Comparison of ENCODE assay signal across 7 cellular contexts in the genomic region with DNA sequence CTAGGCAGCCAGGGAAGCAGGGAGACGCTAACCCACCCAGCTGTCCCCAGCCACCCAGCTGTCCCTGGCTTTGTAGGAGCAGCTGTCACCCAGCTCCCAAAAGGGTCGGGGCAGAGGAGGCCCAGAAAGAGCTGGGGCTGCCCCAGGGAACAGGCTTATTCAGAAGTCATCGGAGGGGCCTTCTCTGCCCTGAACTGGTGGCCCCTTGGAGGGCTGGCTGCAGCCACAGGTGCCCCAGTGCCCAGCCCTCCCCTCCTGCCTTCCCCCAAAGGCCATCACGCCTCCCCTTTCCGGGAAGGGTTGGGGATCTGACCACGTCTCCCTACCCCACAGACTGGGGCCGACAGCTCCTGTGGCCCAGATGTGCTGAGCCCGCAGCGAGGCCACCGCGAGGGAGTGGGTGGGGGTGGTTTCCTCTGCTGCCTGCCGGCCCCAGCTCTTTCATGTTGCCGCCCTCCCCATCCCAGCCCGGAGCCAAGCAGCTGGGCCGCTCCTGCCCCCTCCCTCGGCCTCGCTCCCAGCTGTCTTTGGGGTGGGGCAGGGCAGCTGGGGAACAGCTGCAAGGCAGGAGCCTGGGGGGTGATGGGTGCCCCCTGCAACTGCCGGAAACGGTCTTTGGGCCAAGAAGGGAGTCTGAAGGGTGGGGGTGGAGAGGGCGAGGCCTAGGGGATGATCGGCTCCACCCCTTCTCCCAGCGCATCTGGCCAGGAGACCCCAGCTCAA. TPM values are rescaled to one million over a fixed set of nuclear protein-coding genes. Genes with fewer than 3 reads are reported as not detected.
DNase-seq lines count a peak whose midpoint lies in the region; ATAC-seq and TF ChIP-seq lines count a peak whose summit lies in the region.

No MANE protein-coding gene starts in this region.

- peaks cover 13% of the 10 kb centered on the region for H3K36me3 ChIP-seq in iPS-15b (ENCODE audit: control insufficient read depth, insufficient read depth, low read length)

- H3K9ac ChIP-seq in iPS-15b (ENCODE audit: low read depth, low read length), result no peak overlapping the region

- no peak overlapping the region for H3K27ac Mint-ChIP-seq in chondrocyte (ENCODE audit: unreplicated experiment)

- peaks cover 3% of the 10 kb centered on the region for H3K4me1 ChIP-seq in iPS-15b (ENCODE audit: control insufficient read depth, insufficient read depth, low read length)

- no peaks in the 10 kb centered on the region for H3K27me3 Mint-ChIP-seq in chondrocyte (ENCODE audit: low read depth)

- TF ChIP-seq CTCF in chondrocyte (IDR thresholded peaks at IDR 0.05), result no peak

- peaks cover 13% of the 10 kb centered on the region for H3K4me1 Mint-ChIP-seq in chondrocyte (ENCODE audit: low read depth)

- ATAC-seq in GM18868 (IDR thresholded peaks at IDR 0.05; ENCODE audit: unreplicated experiment) (peak; percentile 81), HG02798 (IDR thresholded peaks at IDR 0.05; ENCODE audit: poor library complexity, unreplicated experiment) (peak; percentile 89)

- H3K27me3 ChIP-seq in iPS-15b (ENCODE audit: control insufficient read depth, insufficient read depth, low read length), result no peaks in the 10 kb centered on the region

- H3K4me3 Mint-ChIP-seq in chondrocyte (ENCODE audit: unreplicated experiment), result no peak overlapping the region

- H3K9me3 Mint-ChIP-seq in chondrocyte (ENCODE audit: low read depth), result no peaks in the 10 kb centered on the region

- H3K36me3 Mint-ChIP-seq in chondrocyte (ENCODE audit: low read depth), result peaks cover 13% of the 10 kb centered on the region

- DNase-seq in NCI-H69 (lab: John Stamatoyannopoulos, UW) (peak; percentile 48), chondrocyte (ENCODE audit: low spot score) (no peak)
- peak; percentile 87 for DNase-seq in activated effector memory CD4-positive, alpha-beta T cell treated with anti-CD3 and anti-CD28 coated beads, Interleukin-2, amount 50 U/mL, for 16 hours
- DNase-seq in stimulated activated CD4-positive, alpha-beta T cell treated with anti-CD3 and anti-CD28 coated beads, Interleukin-4, amount 100 ng/mL, for 1 hour, result peak; percentile 60

- no peaks in the 10 kb centered on the region for H3K9me3 ChIP-seq in iPS-15b (ENCODE audit: control insufficient read depth, insufficient read depth, low read length)

- peak overlapping the region; percentile 13 for H3K4me3 ChIP-seq in iPS-15b (ENCODE audit: low read depth, low read length)

RNA-seq across cellular contexts. Expression of gene TRIM8, which starts 16.8 kb away (rescaled TPM):
- 40.3 to 74.4 TPM (median 66.8 TPM) in 3 replicates for total RNA-seq in chondrocyte

RNA-seq across cellular contexts. Expression of gene ARL3, which starts 53.1 kb away (rescaled TPM):
- 12.1 to 16.5 TPM (median 13.6 TPM) in 3 replicates for total RNA-seq in chondrocyte

RNA-seq across cellular contexts. Expression of gene SFXN2, which starts 53.4 kb away (rescaled TPM):
- total RNA-seq in chondrocyte, result 4.0 to 11.1 TPM (median 4.7 TPM) in 3 replicates
